ENCODE assay signal across 10 cellular contexts in genomic region chr15:77030928-77031375, GRCh38. TPM values are rescaled to one million over a fixed set of nuclear protein-coding genes. Genes with fewer than 3 reads are reported as not detected.
DNase-seq lines count a peak whose midpoint lies in the region; ATAC-seq, FAIRE-seq and TF ChIP-seq lines count a peak whose summit lies in the region.
"Had no signal": no experiment of that assay in that cellular context is flagged by ENCODE, and none has a peak within 500 bp of the region (broad histone marks: within the 10 kb centered on the region; RNA-seq: fewer than 3 reads in every experiment).

No MANE protein-coding gene starts in this region.

- no peaks in the 10 kb centered on the region for H3K79me2 ChIP-seq in osteoblast (ENCODE audit: insufficient read depth, low read length)

- H3K27me3 ChIP-seq in BE2C (no peaks in the 10 kb centered on the region), bronchial epithelial cell (ENCODE audit: control insufficient read depth, insufficient read depth, low read length) (peaks cover 2% of the 10 kb centered on the region), osteoblast (ENCODE audit: insufficient read depth, low read length) (no peaks in the 10 kb centered on the region)

- FAIRE-seq in bronchial epithelial cell (lab: Jason Lieb, UNC) = peak; percentile 18

- TF ChIP-seq CTCF in BE2C (IDR thresholded peaks at IDR 0.05; ENCODE audit: low read depth, low read length) (no peak), bronchial epithelial cell (IDR thresholded peaks at IDR 0.05; ENCODE audit: insufficient read depth, low read length, severe bottlenecking) (no peak), osteoblast (IDR thresholded peaks at IDR 0.05; ENCODE audit: extremely low read depth, low read depth, low read length) (no peak)

- no peak overlapping the region for H2AFZ ChIP-seq in osteoblast (ENCODE audit: low read length)

- no peak overlapping the region for H3K4me3 ChIP-seq in BE2C (ENCODE audit: low read depth, low read length)
- no peak overlapping the region for H3K4me3 ChIP-seq in bronchial epithelial cell (ENCODE audit: low read depth, low read length)
- no peak overlapping the region for H3K4me3 ChIP-seq in osteoblast (ENCODE audit: insufficient read depth, low read length)

- no peak overlapping the region for H3K4me2 ChIP-seq in osteoblast (ENCODE audit: insufficient read depth, low read length)

- ATAC-seq in GM21515 (IDR thresholded peaks at IDR 0.05; ENCODE audit: unreplicated experiment) (no peak), GM19452 (IDR thresholded peaks at IDR 0.05; ENCODE audit: unreplicated experiment) (no peak)
- ATAC-seq: left lobe of liver had no signal

- no peaks in the 10 kb centered on the region for H4K20me1 ChIP-seq in osteoblast (ENCODE audit: insufficient read depth, low read length)

- no peaks in the 10 kb centered on the region for H3K36me3 ChIP-seq in BE2C
- H3K36me3 ChIP-seq in bronchial epithelial cell (ENCODE audit: control insufficient read depth, insufficient read depth, low read length) = no peaks in the 10 kb centered on the region
- H3K36me3 ChIP-seq in osteoblast (ENCODE audit: insufficient read depth, low read length) = no peaks in the 10 kb centered on the region

- DNase-seq in BE2C = peak; percentile 8
- DNase-seq in GM03348 (ENCODE audit: low spot score) = peak; percentile 7
- no peak for DNase-seq in bronchial epithelial cell (ENCODE audit: low read depth)
- DNase-seq in osteoblast (ENCODE audit: insufficient read length, low spot score, missing footprints) = peak; percentile 83
- DNase-seq in effector CD4-positive, alpha-beta T cell = no peak
- DNase-seq in SIG-M5 (lab: John Stamatoyannopoulos, UW) = no peak
- DNase-seq: GOT3 had no signal

- H3K9me3 ChIP-seq in BE2C (no peaks in the 10 kb centered on the region), osteoblast (ENCODE audit: low read depth, low read length) (no peaks in the 10 kb centered on the region)

- H3K4me1 ChIP-seq in BE2C (no peaks in the 10 kb centered on the region), osteoblast (ENCODE audit: insufficient read depth, low read length) (no peaks in the 10 kb centered on the region)

- H3K27ac ChIP-seq in osteoblast (ENCODE audit: low read depth, low read length) = no peak overlapping the region

RNA-seq across cellular contexts. Expression of gene PSTPIP1, which starts 36.0 kb away (rescaled TPM):
- 7.2 TPM for polyA plus RNA-seq in BE2C (2012; ENCODE audit: insufficient read depth, insufficient read length, low read depth)
- 0.38 TPM in 1 of 2 replicates, not detected in the other for total RNA-seq in bronchial epithelial cell
- total RNA-seq in osteoblast = not detected in 2 replicates

RNA-seq across cellular contexts. Expression of gene TSPAN3, which starts 40.0 kb away (rescaled TPM):
- polyA plus RNA-seq in BE2C (2012; ENCODE audit: insufficient read depth, insufficient read length, low read depth) = 387 TPM
- total RNA-seq in bronchial epithelial cell = 123 and 187 TPM in 2 replicates
- total RNA-seq in osteoblast = 203 and 235 TPM in 2 replicates

Comparison
In these comparisons a context has a peak if more than half of its experiments do, and no peak if none do; other contexts are left out.
1. DNase-seq: peak in BE2C (single experiment), GM03348 (single experiment) and osteoblast (single experiment); none in bronchial epithelial cell (single experiment), effector CD4-positive, alpha-beta T cell (single experiment) and SIG-M5 (single experiment).